In genomic region chr1:119711804-119712341, GRCh38 we compare ENCODE assay signal across 8 cellular contexts. TPM values are rescaled to one million over a fixed set of nuclear protein-coding genes. Genes with fewer than 3 reads are reported as not detected.
DNase-seq lines count a peak whose midpoint lies in the region; ATAC-seq and TF ChIP-seq lines count a peak whose summit lies in the region.

Gene PHGDH, plus strand, starts transcription at chr1:119711934. Its CDS starts 89 bp downstream, at chr1:119712023.

- CTCF ChIA-PET in Caco-2 (lab: Charles Lee) (interaction anchor here (0.6 to 1.0 kb wide), 3 partner anchors 36 to 100 kb away, joined by 3 read pairs; no protein-coding TSS in a partner anchor), RWPE1 (lab: Yijun Ruan, JAX) (interaction anchor here (0.5 to 1.1 kb wide), 4 partner anchors 25 to 98 kb away, joined by 3 to 5 read pairs (median 4); no protein-coding TSS in a partner anchor)

- H3K4me3 Mint-ChIP-seq in Caco-2 (ENCODE audit: unreplicated experiment) = peak within 1 kb of the TSS; percentile 95

- under 1% methylated on average over 27 of the region's 27 CpGs for whole genome bisulfite sequencing in prostate gland

- H3K4me3 ChIP-seq in Caco-2 (ENCODE audit: low read depth, low read length) (peak within 1 kb of the TSS; percentile 69), right atrium auricular region (peak within 1 kb of the TSS; percentile 46 to 59), prostate gland (peak within 1 kb of the TSS; percentile 61 to 66)

- ATAC-seq in GM21381 (IDR thresholded peaks at IDR 0.05; ENCODE audit: unreplicated experiment) = peak; percentile 61
- ATAC-seq in GM18858 (IDR thresholded peaks at IDR 0.05; ENCODE audit: unreplicated experiment) = no peak

- POLR2A ChIA-PET in Caco-2 (lab: Charles Lee) = interaction anchor here (0.8 to 1.8 kb wide), 6 partner anchors 12 to 64 kb away, joined by 3 to 9 read pairs (median 4); partner anchors contain the start of gene ZNF697
- POLR2A ChIA-PET in RWPE1 (lab: Yijun Ruan, JAX; ENCODE audit: low non-redundant PET) = interaction anchor here (0.6 to 1.1 kb wide), 2 partner anchors 16 to 66 kb away, joined by 3 read pairs; no protein-coding TSS in a partner anchor

- H3K36me3 ChIP-seq in Caco-2 (ENCODE audit: control insufficient read depth, insufficient read depth, low read length) (no peaks in the 10 kb centered on the region), KOPT-K1 (ENCODE audit: insufficient read depth, low read length) (peaks cover 8% of the 10 kb centered on the region; the same call in 1 of the 2 replicates), right atrium auricular region (no peaks in the 10 kb centered on the region), prostate gland (no peaks in the 10 kb centered on the region)

- H3K27ac ChIP-seq in KOPT-K1 (ENCODE audit: low read depth, low read length, poor library complexity, severe bottlenecking) = peak within 1 kb of the TSS; percentile 85
- H3K27ac ChIP-seq in RWPE1 = peak within 1 kb of the TSS; percentile 93
- peak within 1 kb of the TSS; percentile 70 to 74 for H3K27ac ChIP-seq in right atrium auricular region
- peak within 1 kb of the TSS; percentile 84 to 85 for H3K27ac ChIP-seq in prostate gland

- peak; percentile 76 for TF ChIP-seq POLR2A in prostate gland (IDR thresholded peaks at IDR 0.05)

- H3K27me3 Mint-ChIP-seq in Caco-2 (ENCODE audit: insufficient read depth, unreplicated experiment) = no peaks in the 10 kb centered on the region

- no peaks in the 10 kb centered on the region for H3K27me3 ChIP-seq in Caco-2 (replicated peaks; ENCODE audit: control insufficient read depth, insufficient read depth, low read length)
- H3K27me3 ChIP-seq in right atrium auricular region = no peaks in the 10 kb centered on the region
- H3K27me3 ChIP-seq in prostate gland (replicated peaks; ENCODE audit: insufficient read depth) = no peaks in the 10 kb centered on the region

- peak within 1 kb of the TSS; percentile 98 for H3K27ac Mint-ChIP-seq in Caco-2 (ENCODE audit: unreplicated experiment)

- TSS peak; percentile 70 for BruUV-seq in Caco-2 (replicated peaks; lab: Mats Ljungman, UMichigan)

- H3K9me3 ChIP-seq in Caco-2 = no peaks in the 10 kb centered on the region
- H3K9me3 ChIP-seq in KOPT-K1 (ENCODE audit: insufficient read depth, low read length, poor library complexity, severe bottlenecking) = no peaks in the 10 kb centered on the region
- no peaks in the 10 kb centered on the region for H3K9me3 ChIP-seq in right atrium auricular region
- no peaks in the 10 kb centered on the region for H3K9me3 ChIP-seq in prostate gland

- intact Hi-C loops in Caco-2 (cut with micrococcal nuclease; ENCODE audit: unreplicated experiment) = loop anchor here (5.0 kb wide), 1 partner anchor 35 kb away; no protein-coding TSS in a partner anchor
- intact Hi-C loops in prostate gland (cut with DNase I) = no loop called here

- peak; percentile 81 to 82 for DNase-seq in Caco-2
- DNase-seq in RWPE1 (ENCODE audit: low spot score) = peak; percentile 97
- peak; percentile 82 for DNase-seq in amniotic stem cell (lab: John Stamatoyannopoulos, UW)
- DNase-seq in right atrium auricular region (ENCODE audit: low spot score) = peak; percentile 78
- DNase-seq in prostate gland (ENCODE audit: low spot score) = peak; percentile 85

- H3K36me3 Mint-ChIP-seq in Caco-2 (ENCODE audit: insufficient read depth, unreplicated experiment) = peaks cover 45% of the 10 kb centered on the region

- H3K4me1 ChIP-seq in Caco-2 (peaks cover 18% of the 10 kb centered on the region), right atrium auricular region (peaks cover 0 to 34% of the 10 kb centered on the region in 2 donors), prostate gland (replicated peaks) (no peaks in the 10 kb centered on the region)

- TF ChIP-seq CTCF in Caco-2 (IDR thresholded peaks at IDR 0.05; ENCODE audit: insufficient read depth in 1 of 2, low read depth in 1 of 2, low read length in 1 of 2, severe bottlenecking in 1 of 2, unreplicated experiment in 1 of 2) = no peak
- no peak for TF ChIP-seq CTCF in RWPE1 (conservative IDR thresholded peaks at IDR 0.05; ENCODE audit: low read depth)
- TF ChIP-seq CTCF in right atrium auricular region (IDR thresholded peaks at IDR 0.05) = no peak
- no peak for TF ChIP-seq CTCF in prostate gland (IDR thresholded peaks at IDR 0.05)

- no peaks in the 10 kb centered on the region for H3K9me3 Mint-ChIP-seq in Caco-2 (ENCODE audit: unreplicated experiment)

- peaks cover 13% of the 10 kb centered on the region for H3K4me1 Mint-ChIP-seq in Caco-2 (ENCODE audit: low read depth, unreplicated experiment)

RNA-seq across cellular contexts. Expression of gene PHGDH, which starts in this region (rescaled TPM):
- 383 and 410 TPM in 2 replicates for total RNA-seq in Caco-2 (2022)
- 10 to 100 TPM; 23.5 to 29.4 TPM for total RNA-seq in right atrium auricular region
- total RNA-seq in prostate gland = 100 to 1,000 TPM; 185 to 307 TPM

Comparison
In these comparisons a context has a peak if more than half of its experiments do, and no peak if none do; other contexts are left out.
1. RNA of gene PHGDH (total RNA-seq): 383 to 410 TPM in Caco-2 and 185 to 307 TPM in prostate gland; 23.5 to 29.4 TPM in right atrium auricular region; every median in the first group is over 4 times any median in the second.
2. Peak in every context shown above with its lines, with median percentiles within 50 percentile points of each other: DNase-seq, H3K4me3 ChIP-seq and H3K27ac ChIP-seq.